12 cellular contexts compared by ENCODE assay signal in genomic region chr5:164296603-164297080, GRCh38.
DNase-seq lines count a peak whose midpoint lies in the region; ATAC-seq and TF ChIP-seq lines count a peak whose summit lies in the region.
"Had no signal": no experiment of that assay in that cellular context is flagged by ENCODE, and none has a peak within 500 bp of the region (broad histone marks: within the 10 kb centered on the region; RNA-seq: fewer than 3 reads in every experiment).

No MANE protein-coding gene starts in this region.

- no TSS peak for BruUV-seq in mammary epithelial cell (replicated peaks; lab: Mats Ljungman, UMichigan)

- H3K27ac ChIP-seq in mammary epithelial cell (ENCODE audit: insufficient read depth, low read depth, low read length) (no peak overlapping the region), breast epithelium (no peak overlapping the region), dorsolateral prefrontal cortex (no peak overlapping the region)
- H3K27ac ChIP-seq: gastrocnemius medialis had no signal

- H2AFZ ChIP-seq in mammary epithelial cell (ENCODE audit: low read depth, low read length): peak overlapping the region; percentile 67

- no peak for TF ChIP-seq POLR2A in breast epithelium (IDR thresholded peaks at IDR 0.05)

- TF ChIP-seq CTCF in mammary epithelial cell (conservative IDR thresholded peaks at IDR 0.05 in 1 of 2, IDR thresholded peaks at IDR 0.05 in 1 of 2; ENCODE audit: extremely low read depth in 1 of 2, insufficient read depth in 1 of 2, low read depth in 1 of 2, low read length in 2 of 2) (no peak), breast epithelium (IDR thresholded peaks at IDR 0.05) (no peak), dorsolateral prefrontal cortex (IDR thresholded peaks at IDR 0.05 in 54 of 56, conservative IDR thresholded peaks at IDR 0.05 in 2 of 56; ENCODE audit: low read depth in 1 of 56, partially characterized antibody in 56 of 56) (no peak), kidney epithelial cell (IDR thresholded peaks at IDR 0.05; ENCODE audit: insufficient read depth, low read length, poor library complexity, severe bottlenecking) (no peak)

- no peaks in the 10 kb centered on the region for H4K20me1 ChIP-seq in mammary epithelial cell (ENCODE audit: insufficient read depth, low read length)

- no peak overlapping the region for H3K9ac ChIP-seq in mammary epithelial cell (ENCODE audit: insufficient read depth, low read length)

- H3K79me2 ChIP-seq in mammary epithelial cell (ENCODE audit: insufficient read depth, low read length): no peaks in the 10 kb centered on the region

- 7% methylated on average over 12 of the region's 14 CpGs for WGBS in mammary epithelial cell (ENCODE audit: low coverage, missing lambda C conversion rate)

- CTCF ChIA-PET in mammary epithelial cell (lab: Charles Lee; ENCODE audit: low non-redundant PET): no interaction called here
- CTCF ChIA-PET in activated CD8-positive, alpha-beta T cell treated with anti-CD3 and anti-CD28 coated beads, Interleukin-2, amount 10 ng/mL, durations not matched to agents 7 days and 5 days (lab: Charles Lee): no interaction called here

- H3K4me3 Mint-ChIP-seq in stimulated activated memory B cell treated with anti-CD40 and anti-IgM and Interleukin-4, amounts not matched to agents 10 μg/mL and 1 μg/mL and 100 μg/mL, for 72 hours: no peak overlapping the region
- H3K4me3 Mint-ChIP-seq in T-helper 17 cell: no peak overlapping the region
- no peak overlapping the region for H3K4me3 Mint-ChIP-seq in activated CD8-positive, alpha-beta T cell treated with anti-CD3 and anti-CD28 coated beads, Interleukin-2, amount 10 ng/mL, durations not matched to agents 7 days and 5 days
- H3K4me3 Mint-ChIP-seq: T-helper 1 cell treated with Interleukin-12 subunit alpha and Interleukin-12 subunit beta and Interleukin-4 antibody, amounts not matched to agents 30 μg/mL and 1 μg/mL, for 36 hours had no signal

- ATAC-seq in stimulated activated memory B cell treated with anti-CD40 and anti-IgM and Interleukin-4, amounts not matched to agents 10 μg/mL and 1 μg/mL and 100 μg/mL, for 72 hours: peak; percentile 43
- ATAC-seq in GM21723 (IDR thresholded peaks at IDR 0.05; ENCODE audit: unreplicated experiment) (no peak), T-helper 17 cell (no peak)
- ATAC-seq in activated CD8-positive, alpha-beta T cell treated with anti-CD3 and anti-CD28 coated beads, Interleukin-2, amount 10 ng/mL, durations not matched to agents 7 days and 5 days: no peak
- ATAC-seq: gastrocnemius medialis had no signal

- H3K4me2 ChIP-seq in mammary epithelial cell (ENCODE audit: insufficient read depth, low read depth, low read length): peak overlapping the region; percentile 4

- no peaks in the 10 kb centered on the region for H3K4me1 Mint-ChIP-seq in stimulated activated memory B cell treated with anti-CD40 and anti-IgM and Interleukin-4, amounts not matched to agents 10 μg/mL and 1 μg/mL and 100 μg/mL, for 72 hours
- H3K4me1 Mint-ChIP-seq in T-helper 17 cell: no peaks in the 10 kb centered on the region
- H3K4me1 Mint-ChIP-seq in activated CD8-positive, alpha-beta T cell treated with anti-CD3 and anti-CD28 coated beads, Interleukin-2, amount 10 ng/mL, durations not matched to agents 7 days and 5 days (ENCODE audit: low read depth): no peaks in the 10 kb centered on the region

- intact Hi-C loops in mammary epithelial cell (cut with micrococcal nuclease): no loop called here
- intact Hi-C loops in breast epithelium (cut with DNase I; ENCODE audit: low total_unique reads): loop anchor here (5.0 kb wide), 1 partner anchor 1096 kb away; no protein-coding TSS in a partner anchor
- intact Hi-C loops in dorsolateral prefrontal cortex (cut with DNase I): no loop called here

- no peaks in the 10 kb centered on the region for H3K9me3 ChIP-seq in mammary epithelial cell (replicated peaks; ENCODE audit: insufficient read depth, low read length)
- no peaks in the 10 kb centered on the region for H3K9me3 ChIP-seq in breast epithelium
- no peaks in the 10 kb centered on the region for H3K9me3 ChIP-seq in T-helper 17 cell (ENCODE audit: control insufficient read depth, low read length, poor library complexity, severe bottlenecking)
- H3K9me3 ChIP-seq: gastrocnemius medialis had no signal

- H3K4me3 ChIP-seq in mammary epithelial cell (replicated peaks in 1 of 3; ENCODE audit: insufficient read depth in 1 of 3, low read depth in 2 of 3, low read length in 3 of 3) (no peak overlapping the region), breast epithelium (no peak overlapping the region), dorsolateral prefrontal cortex (peak overlapping the region in 50 of 59 donors; percentile 2 to 57 (median 34)), kidney epithelial cell (ENCODE audit: low read depth, low read length) (peak overlapping the region; percentile 28)
- H3K4me3 ChIP-seq: gastrocnemius medialis had no signal

- H3K4me1 ChIP-seq in mammary epithelial cell (ENCODE audit: insufficient read depth, low read length): no peaks in the 10 kb centered on the region
- no peaks in the 10 kb centered on the region for H3K4me1 ChIP-seq in breast epithelium
- H3K4me1 ChIP-seq: gastrocnemius medialis had no signal

- H3K27me3 ChIP-seq in mammary epithelial cell (ENCODE audit: insufficient read depth, low read length) (peaks cover 4% of the 10 kb centered on the region), breast epithelium (no peaks in the 10 kb centered on the region), dorsolateral prefrontal cortex (peaks cover 0 to 11% (median 0%) of the 10 kb centered on the region in 45 donors), kidney epithelial cell (ENCODE audit: control insufficient read depth, insufficient read depth, low read length) (no peaks in the 10 kb centered on the region)
- H3K27me3 ChIP-seq: gastrocnemius medialis had no signal

- dilution Hi-C loops in mammary epithelial cell (cut with HindIII; ENCODE audit: low sequenced_read_pairs): no loop called here

- H3K9me3 Mint-ChIP-seq in stimulated activated memory B cell treated with anti-CD40 and anti-IgM and Interleukin-4, amounts not matched to agents 10 μg/mL and 1 μg/mL and 100 μg/mL, for 72 hours: no peaks in the 10 kb centered on the region
- peaks cover 3% of the 10 kb centered on the region for H3K9me3 Mint-ChIP-seq in activated CD8-positive, alpha-beta T cell treated with anti-CD3 and anti-CD28 coated beads, Interleukin-2, amount 10 ng/mL, durations not matched to agents 7 days and 5 days (ENCODE audit: insufficient read depth)
- H3K9me3 Mint-ChIP-seq: T-helper 1 cell treated with Interleukin-12 subunit alpha and Interleukin-12 subunit beta and Interleukin-4 antibody, amounts not matched to agents 30 μg/mL and 1 μg/mL, for 36 hours had no signal

- H3K36me3 ChIP-seq in mammary epithelial cell (ENCODE audit: insufficient read depth, low read length) (no peaks in the 10 kb centered on the region), breast epithelium (no peaks in the 10 kb centered on the region), kidney epithelial cell (ENCODE audit: control insufficient read depth, insufficient read depth, low read length) (no peaks in the 10 kb centered on the region)
- H3K36me3 ChIP-seq: gastrocnemius medialis had no signal

- DNase-seq in mammary epithelial cell (no peak), breast epithelium (ENCODE audit: low spot score in 2 of 2) (no peak), dorsolateral prefrontal cortex (peak in 5 of 10 donors; percentile 6 to 39 (median 25)), kidney epithelial cell (ENCODE audit: low read depth) (no peak), T-helper 17 cell (no peak)
- DNase-seq in activated CD8-positive, alpha-beta T cell treated with anti-CD3 and anti-CD28 coated beads, Interleukin-2, amount 10 ng/mL, durations not matched to agents 7 days and 5 days: no peak
- DNase-seq: DND-41, gastrocnemius medialis, NCI-H526 treated with DMSO at 0.1 percent for 48 hours had no signal

- in situ Hi-C loops in mammary epithelial cell (cut with MboI; ENCODE audit: low sequenced_read_pairs in 2 of 2): no loop called here

- no peak overlapping the region for H3K27ac Mint-ChIP-seq in stimulated activated memory B cell treated with anti-CD40 and anti-IgM and Interleukin-4, amounts not matched to agents 10 μg/mL and 1 μg/mL and 100 μg/mL, for 72 hours
- H3K27ac Mint-ChIP-seq in T-helper 17 cell: no peak overlapping the region
- H3K27ac Mint-ChIP-seq in activated CD8-positive, alpha-beta T cell treated with anti-CD3 and anti-CD28 coated beads, Interleukin-2, amount 10 ng/mL, durations not matched to agents 7 days and 5 days: no peak overlapping the region
- H3K27ac Mint-ChIP-seq: T-helper 1 cell treated with Interleukin-12 subunit alpha and Interleukin-12 subunit beta and Interleukin-4 antibody, amounts not matched to agents 30 μg/mL and 1 μg/mL, for 36 hours had no signal

- POLR2A ChIA-PET in activated CD8-positive, alpha-beta T cell treated with anti-CD3 and anti-CD28 coated beads, Interleukin-2, amount 10 ng/mL, durations not matched to agents 7 days and 5 days (lab: Charles Lee): no interaction called here

- no peaks in the 10 kb centered on the region for H3K36me3 Mint-ChIP-seq in stimulated activated memory B cell treated with anti-CD40 and anti-IgM and Interleukin-4, amounts not matched to agents 10 μg/mL and 1 μg/mL and 100 μg/mL, for 72 hours
- no peaks in the 10 kb centered on the region for H3K36me3 Mint-ChIP-seq in T-helper 17 cell (ENCODE audit: low read depth)
- H3K36me3 Mint-ChIP-seq in activated CD8-positive, alpha-beta T cell treated with anti-CD3 and anti-CD28 coated beads, Interleukin-2, amount 10 ng/mL, durations not matched to agents 7 days and 5 days (ENCODE audit: low read depth): no peaks in the 10 kb centered on the region

- no peaks in the 10 kb centered on the region for H3K27me3 Mint-ChIP-seq in stimulated activated memory B cell treated with anti-CD40 and anti-IgM and Interleukin-4, amounts not matched to agents 10 μg/mL and 1 μg/mL and 100 μg/mL, for 72 hours
- H3K27me3 Mint-ChIP-seq in T-helper 17 cell: no peaks in the 10 kb centered on the region
- no peaks in the 10 kb centered on the region for H3K27me3 Mint-ChIP-seq in activated CD8-positive, alpha-beta T cell treated with anti-CD3 and anti-CD28 coated beads, Interleukin-2, amount 10 ng/mL, durations not matched to agents 7 days and 5 days (ENCODE audit: low read depth)

Comparison
In these comparisons a context has a peak if more than half of its experiments do, and no peak if none do; other contexts are left out.
1. H3K4me3 ChIP-seq: peak in dorsolateral prefrontal cortex (50 of 59) and kidney epithelial cell (single experiment); none in mammary epithelial cell (0 of 3) and breast epithelium (0 of 3).